36 cellular contexts compared by ENCODE assay signal in the genomic region with DNA sequence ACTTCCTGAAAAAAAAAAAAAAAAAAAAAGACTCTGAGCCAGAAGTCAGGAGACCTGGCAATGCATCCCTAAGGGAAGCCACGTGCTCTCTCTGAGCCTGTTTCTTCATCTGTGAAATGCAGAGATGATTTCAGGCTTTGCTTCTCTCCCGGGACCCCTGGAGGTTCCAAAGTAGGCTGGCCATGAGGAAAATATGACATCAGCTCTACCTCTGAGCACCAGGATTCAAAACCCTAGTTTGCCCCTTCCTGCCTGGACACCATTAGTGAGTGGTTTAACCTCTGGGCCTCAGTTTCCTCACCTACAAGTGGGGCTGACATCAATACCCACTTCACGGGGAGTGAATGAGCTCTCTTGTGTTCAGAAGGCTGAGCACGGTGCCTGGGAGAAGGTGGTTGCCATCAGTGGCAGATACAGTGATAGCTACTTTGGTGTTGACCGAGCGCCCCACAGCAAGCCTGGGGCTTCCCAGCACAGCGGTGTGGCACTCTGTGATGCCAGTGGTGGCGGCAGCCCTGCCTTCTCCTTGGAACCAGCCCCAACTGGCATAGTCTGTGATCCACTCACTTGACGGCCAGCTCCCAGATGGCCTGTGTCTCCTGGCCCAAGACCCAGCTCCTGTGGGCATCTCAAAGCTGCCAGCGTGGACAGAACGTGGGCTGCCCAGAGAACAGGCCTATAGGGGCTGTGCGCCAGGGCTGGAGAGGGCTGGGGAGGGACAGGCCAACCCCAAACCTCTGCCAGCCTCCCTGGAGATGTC.
DNase-seq lines count a peak whose midpoint lies in the region; ATAC-seq and TF ChIP-seq lines count a peak whose summit lies in the region.
"Had no signal": no experiment of that assay in that cellular context is flagged by ENCODE, and none has a peak within 500 bp of the region (broad histone marks: within the 10 kb centered on the region; RNA-seq: fewer than 3 reads in every experiment).

No MANE protein-coding gene starts in this region.

- no peak overlapping the region for H3K4me2 ChIP-seq in osteoblast (ENCODE audit: insufficient read depth, low read length)

- H3K9me3 ChIP-seq in osteoblast (ENCODE audit: low read depth, low read length) = no peaks in the 10 kb centered on the region
- no peaks in the 10 kb centered on the region for H3K9me3 ChIP-seq in tibial artery
- H3K9me3 ChIP-seq: breast epithelium, mucosa of descending colon, uterus had no signal

- peak; percentile 69 for ATAC-seq in Right ventricle myocardium inferior
- ATAC-seq in GM18520 (IDR thresholded peaks at IDR 0.05; ENCODE audit: unreplicated experiment) = no peak
- ATAC-seq: activated naive CD4-positive, alpha-beta T cell treated with anti-CD3 and anti-CD28 coated beads, Interleukin-2, amount 50 U/mL, for 72 hours; effector memory CD8-positive, alpha-beta T cell; mucosa of descending colon; natural killer cell had no signal

- H3K27me3 ChIP-seq in osteoblast (ENCODE audit: insufficient read depth, low read length) = peaks cover 17% of the 10 kb centered on the region
- no peaks in the 10 kb centered on the region for H3K27me3 ChIP-seq in tibial artery
- H3K27me3 ChIP-seq: breast epithelium, uterus had no signal

- no peak overlapping the region for H2AFZ ChIP-seq in osteoblast (ENCODE audit: low read length)

- no peak overlapping the region for H3K4me3 ChIP-seq in osteoblast (ENCODE audit: insufficient read depth, low read length)
- no peak overlapping the region for H3K4me3 ChIP-seq in tibial artery
- H3K4me3 ChIP-seq: breast epithelium, coronary artery, lung, mucosa of descending colon, thoracic aorta, uterus had no signal

- intact Hi-C loops in Right ventricle myocardium inferior (cut with DNase I) = no loop called here
- intact Hi-C loops in cardiac septum (cut with DNase I) = no loop called here
- intact Hi-C loops in tibial artery (cut with DNase I; ENCODE audit: low total_unique reads) = no loop called here

- TF ChIP-seq CTCF in osteoblast (IDR thresholded peaks at IDR 0.05; ENCODE audit: extremely low read depth, low read depth, low read length) (no peak), tibial artery (IDR thresholded peaks at IDR 0.05) (no peak)

- H3K36me3 ChIP-seq in osteoblast (ENCODE audit: insufficient read depth, low read length) = no peaks in the 10 kb centered on the region
- no peaks in the 10 kb centered on the region for H3K36me3 ChIP-seq in tibial artery
- H3K36me3 ChIP-seq: breast epithelium, thoracic aorta, uterus, WERI-Rb-1 had no signal

- H3K79me2 ChIP-seq in osteoblast (ENCODE audit: insufficient read depth, low read length) = no peaks in the 10 kb centered on the region

- DNase-seq in Right ventricle myocardium inferior (ENCODE audit: missing footprints) (no peak), cardiac septum (ENCODE audit: low spot score) (no peak), foreskin melanocyte (peak; percentile 20), osteoblast (ENCODE audit: insufficient read length, low spot score, missing footprints) (peak; percentile 74), tibial artery (peak; percentile 70 to 71), T-helper 9 cell (no peak), dedifferentiated amniotic fluid mesenchymal stem cell (ENCODE audit: extremely low spot score) (no peak)
- DNase-seq: 8988T; activated CD4-positive, alpha-beta T cell treated with anti-CD3 and anti-CD28 coated beads for 48 hours; activated CD8-positive, alpha-beta memory T cell treated with anti-CD3 and anti-CD28 coated beads for 24 hours; Calu3; CD4-positive, CD25-positive, alpha-beta regulatory T cell; DND-41; effector memory CD8-positive, alpha-beta T cell; foreskin fibroblast; GOT3; KBM-7; kidney glomerular epithelial cell; mucosa of descending colon; natural killer cell; NCI-H1105 treated with DMSO at 0.1 percent for 48 hours; NCI-H1930; NCI-H2227 treated with DMSO at 0.1 percent for 48 hours; NCI-H69; occipital lobe; SHP77 treated with DMSO at 0.1 percent for 48 hours; small intestine; stimulated activated naive CD4-positive, alpha-beta T cell treated with Interleukin-2 at 50 U/mL for 16 hours; uterus; WERI-Rb-1 had no signal

- no peaks in the 10 kb centered on the region for H4K20me1 ChIP-seq in osteoblast (ENCODE audit: insufficient read depth, low read length)

- no peaks in the 10 kb centered on the region for H3K4me1 ChIP-seq in osteoblast (ENCODE audit: insufficient read depth, low read length)
- H3K4me1 ChIP-seq in tibial artery = peaks cover 0 to 11% (median 7%) of the 10 kb centered on the region in 4 donors
- H3K4me1 ChIP-seq: breast epithelium, uterus had no signal

- H3K27ac ChIP-seq in osteoblast (ENCODE audit: low read depth, low read length) (no peak overlapping the region), tibial artery (no peak overlapping the region)
- H3K27ac ChIP-seq: breast epithelium, coronary artery, thoracic aorta, uterus, WERI-Rb-1 had no signal

Comparison
In these comparisons a context has a peak if more than half of its experiments do, and no peak if none do; other contexts are left out.
1. DNase-seq: peak in foreskin melanocyte (single experiment), osteoblast (single experiment) and tibial artery (2 of 2); none in Right ventricle myocardium inferior (single experiment), cardiac septum (single experiment), T-helper 9 cell (single experiment) and dedifferentiated amniotic fluid mesenchymal stem cell (single experiment).